14 cellular contexts compared by ENCODE assay signal in genomic region chr16:79845006-79845733, GRCh38.
DNase-seq lines count a peak whose midpoint lies in the region; ATAC-seq, FAIRE-seq and TF ChIP-seq lines count a peak whose summit lies in the region.
"Had no signal": no experiment of that assay in that cellular context is flagged by ENCODE, and none has a peak within 500 bp of the region (broad histone marks: within the 10 kb centered on the region; RNA-seq: fewer than 3 reads in every experiment).

No MANE protein-coding gene starts in this region.

- H3K27me3 ChIP-seq in uterus (no peaks in the 10 kb centered on the region), pancreas (no peaks in the 10 kb centered on the region)

- H3K9me3 ChIP-seq in T-helper 17 cell (ENCODE audit: control insufficient read depth, low read length, poor library complexity, severe bottlenecking) (no peaks in the 10 kb centered on the region), uterus (no peaks in the 10 kb centered on the region), pancreas (no peaks in the 10 kb centered on the region)
- H3K9me3 ChIP-seq: left ventricle myocardium inferior had no signal

- ATAC-seq in GM18508 (IDR thresholded peaks at IDR 0.05; ENCODE audit: insufficient read depth, unreplicated experiment) (peak; percentile 75), GM19468 (IDR thresholded peaks at IDR 0.05; ENCODE audit: extremely low read depth, unreplicated experiment) (peak; percentile 45), HG03025 (IDR thresholded peaks at IDR 0.05; ENCODE audit: low FRiP score, unreplicated experiment) (peak; percentile 90), T-helper 17 cell (no peak), pancreas (no peak)

- no peak overlapping the region for H3K4me3 ChIP-seq in uterus
- no peak overlapping the region for H3K4me3 ChIP-seq in pancreas
- H3K4me3 ChIP-seq: left ventricle myocardium inferior, PC-9 had no signal

- H3K36me3 ChIP-seq in uterus (no peaks in the 10 kb centered on the region), pancreas (no peaks in the 10 kb centered on the region)
- H3K36me3 ChIP-seq: left ventricle myocardium inferior had no signal

- intact Hi-C loops in uterus (cut with DNase I; ENCODE audit: low total_unique reads) (no loop called here), pancreas (cut with DNase I) (no loop called here)

- DNase-seq in T-helper 17 cell (no peak), NCI-H2171 treated with DMSO at 0.1 percent for 48 hours (lab: John Stamatoyannopoulos, UW) (no peak), uterus (no peak), pons (ENCODE audit: low spot score) (no peak), pancreas (no peak)
- DNase-seq: amygdala, DMS153, HCEC 1CT, left ventricle myocardium inferior, MM.1S, PC-9 had no signal

- H3K4me1 Mint-ChIP-seq in T-helper 17 cell: peaks cover 3% of the 10 kb centered on the region

- no peak overlapping the region for H3K4me3 Mint-ChIP-seq in T-helper 17 cell

- no peak for TF ChIP-seq CTCF in uterus (IDR thresholded peaks at IDR 0.05)
- no peak for TF ChIP-seq CTCF in pancreas (IDR thresholded peaks at IDR 0.05)

- H3K36me3 Mint-ChIP-seq in T-helper 17 cell (ENCODE audit: low read depth): no peaks in the 10 kb centered on the region

- WGBS in pancreas, 2 donors: 50 to 54% methylated on average over 12 of the region's 12 CpGs

- FAIRE-seq in pancreas (lab: Jason Lieb, UNC): no peak

- H3K4me1 ChIP-seq in uterus (peaks cover 0 to 3% of the 10 kb centered on the region in 2 donors), pancreas (no peaks in the 10 kb centered on the region)

- no peak for TF ChIP-seq POLR2A in uterus (IDR thresholded peaks at IDR 0.05)

- H3K27me3 Mint-ChIP-seq in T-helper 17 cell: peaks cover 4% of the 10 kb centered on the region

- H3K27ac ChIP-seq in uterus: no peak overlapping the region
- no peak overlapping the region for H3K27ac ChIP-seq in pancreas
- H3K27ac ChIP-seq: left ventricle myocardium inferior, PC-9 had no signal

- peak overlapping the region; percentile 37 for H3K27ac Mint-ChIP-seq in T-helper 17 cell

Comparison
In these comparisons a context has a peak if more than half of its experiments do, and no peak if none do; other contexts are left out.
1. ATAC-seq: peak in GM18508 (single experiment), GM19468 (single experiment) and HG03025 (single experiment); none in T-helper 17 cell (single experiment) and pancreas (0 of 4).